In the genomic region with DNA sequence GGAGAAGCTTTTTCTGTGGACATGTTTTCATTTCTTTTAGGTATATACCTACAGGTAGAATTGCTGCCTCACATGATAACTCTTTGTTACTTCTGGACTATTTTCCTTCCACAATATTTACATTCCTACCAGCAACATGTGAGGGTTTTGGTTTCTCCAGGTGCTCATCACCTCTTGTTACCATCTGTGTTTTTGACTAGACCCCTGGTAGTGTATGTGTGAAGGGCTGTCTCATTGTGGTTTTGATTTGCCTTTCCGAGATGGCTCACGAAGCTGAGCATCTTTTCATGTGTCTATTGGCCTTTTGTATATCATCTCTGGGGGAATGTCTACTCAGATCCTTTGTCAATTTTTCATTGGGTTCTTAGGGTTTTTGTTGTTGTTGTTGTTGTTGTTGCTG, we compare ENCODE assay signal across 28 cellular contexts.
"Had no signal": no experiment of that assay in that cellular context is flagged by ENCODE, and none has a peak within 500 bp of the region (broad histone marks: within the 10 kb centered on the region; RNA-seq: fewer than 3 reads in every experiment).

No MANE protein-coding gene starts in this region.

- H3K4me3 Mint-ChIP-seq: stimulated activated effector memory CD8-positive, alpha-beta T cell treated with anti-CD3 and anti-CD28 coated beads, Interleukin-12 subunit alpha, Interleukin-12 subunit beta, amount 100 ng/mL, for 72 hours; stimulated activated memory B cell treated with anti-CD40 and anti-IgM and Interleukin-4, amounts not matched to agents 10 μg/mL and 1 μg/mL and 100 μg/mL, for 72 hours; stimulated activated naive B cell treated with anti-CD40 and anti-IgM and Interleukin-4, amounts not matched to agents 10 μg/mL and 1 μg/mL and 100 μg/mL, for 72 hours; stimulated activated naive CD8-positive, alpha-beta T cell treated with anti-CD3 and anti-CD28 coated beads, Interleukin-15, amount 100 ng/mL, for 72 hours; stimulated activated naive CD8-positive, alpha-beta T cell treated with anti-CD3 and anti-CD28 coated beads, Interleukin-15, Interleukin-2, amounts not matched to agents 100 ng/mL and 50 ng/mL, for 24 hours; type B pancreatic cell had no signal

- H3K9me3 Mint-ChIP-seq: stimulated activated effector memory CD8-positive, alpha-beta T cell treated with anti-CD3 and anti-CD28 coated beads, Interleukin-12 subunit alpha, Interleukin-12 subunit beta, amount 100 ng/mL, for 72 hours; stimulated activated naive CD8-positive, alpha-beta T cell treated with anti-CD3 and anti-CD28 coated beads, Interleukin-15, amount 100 ng/mL, for 72 hours; stimulated activated naive CD8-positive, alpha-beta T cell treated with anti-CD3 and anti-CD28 coated beads, Interleukin-15, Interleukin-2, amounts not matched to agents 100 ng/mL and 50 ng/mL, for 24 hours; type B pancreatic cell had no signal

- H3K27ac ChIP-seq: stomach, suprapubic skin, testis, thoracic aorta, thyroid gland, tibial artery, tibial nerve, transverse colon, upper lobe of left lung, upper lobe of right lung, uterus, vagina had no signal

- DNase-seq: stimulated activated CD4-positive, alpha-beta T cell treated with anti-CD3 and anti-CD28 coated beads, Interleukin-2, amount 100 ng/mL, for 48 hours; stimulated activated CD4-positive, alpha-beta T cell treated with anti-CD3 and anti-CD28 coated beads, Interleukin-4, amount 100 ng/mL, for 1 hour; stimulated activated CD4-positive, alpha-beta T cell treated with anti-CD3 and anti-CD28 coated beads, Interleukin-4, amount 100 ng/mL, for 24 hours; stimulated activated CD4-positive, alpha-beta T cell treated with anti-CD3 and anti-CD28 coated beads, Interleukin-4, amount 100 ng/mL, for 4 hours; stimulated activated CD8-positive, alpha-beta memory T cell treated with anti-CD3 and anti-CD28 coated beads, Interleukin-4, amount 100 ng/mL, for 48 hours; stimulated activated naive B cell treated with anti-CD40 and anti-IgM and Interleukin-4, amounts not matched to agents 10 μg/mL and 1 μg/mL and 100 μg/mL, for 72 hours; stimulated activated naive CD4-positive, alpha-beta T cell; stimulated activated naive CD4-positive, alpha-beta T cell treated with Interleukin-2 at 50 U/mL for 16 hours; stimulated activated naive CD8-positive, alpha-beta T cell treated with anti-CD3 and anti-CD28 coated beads, Interleukin-15, amount 100 ng/mL, for 72 hours; stimulated activated naive CD8-positive, alpha-beta T cell treated with anti-CD3 and anti-CD28 coated beads, Interleukin-15, Interleukin-2, amounts not matched to agents 100 U/mL and 50 U/mL, for 24 hours; stomach; substantia nigra; testis; thyroid gland; tibial artery; transverse colon; trophoblast cell; upper lobe of left lung; upper lobe of right lung; uterus had no signal

- H3K27me3 Mint-ChIP-seq: stimulated activated memory B cell treated with anti-CD40 and anti-IgM and Interleukin-4, amounts not matched to agents 10 μg/mL and 1 μg/mL and 100 μg/mL, for 72 hours; type B pancreatic cell had no signal

- H3K36me3 Mint-ChIP-seq: stimulated activated effector memory CD8-positive, alpha-beta T cell treated with anti-CD3 and anti-CD28 coated beads, Interleukin-12 subunit alpha, Interleukin-12 subunit beta, amount 100 ng/mL, for 72 hours; stimulated activated memory B cell treated with anti-CD40 and anti-IgM and Interleukin-4, amounts not matched to agents 10 μg/mL and 1 μg/mL and 100 μg/mL, for 72 hours; stimulated activated naive B cell treated with anti-CD40 and anti-IgM and Interleukin-4, amounts not matched to agents 10 μg/mL and 1 μg/mL and 100 μg/mL, for 72 hours; type B pancreatic cell had no signal

- H3K9me3 ChIP-seq: stomach, suprapubic skin, testis, thoracic aorta, thyroid gland, tibial artery, tibial nerve, transverse colon, upper lobe of left lung, upper lobe of right lung, uterus, vagina had no signal

- H3K4me3 ChIP-seq: stomach, suprapubic skin, testis, thoracic aorta, thyroid gland, tibial artery, tibial nerve, transverse colon, upper lobe of left lung, upper lobe of right lung, uterus, vagina had no signal

- H3K4me1 ChIP-seq: stomach, suprapubic skin, testis, thyroid gland, tibial artery, tibial nerve, transverse colon, upper lobe of left lung, upper lobe of right lung, uterus, vagina had no signal

- H3K27me3 ChIP-seq: stomach, testis, thyroid gland, tibial artery, tibial nerve, transverse colon, upper lobe of left lung, upper lobe of right lung, uterus, vagina had no signal

- H3K4me1 Mint-ChIP-seq: stimulated activated effector memory CD8-positive, alpha-beta T cell treated with anti-CD3 and anti-CD28 coated beads, Interleukin-12 subunit alpha, Interleukin-12 subunit beta, amount 100 ng/mL, for 72 hours; stimulated activated memory B cell treated with anti-CD40 and anti-IgM and Interleukin-4, amounts not matched to agents 10 μg/mL and 1 μg/mL and 100 μg/mL, for 72 hours; stimulated activated naive B cell treated with anti-CD40 and anti-IgM and Interleukin-4, amounts not matched to agents 10 μg/mL and 1 μg/mL and 100 μg/mL, for 72 hours; stimulated activated naive CD8-positive, alpha-beta T cell treated with anti-CD3 and anti-CD28 coated beads, Interleukin-15, amount 100 ng/mL, for 72 hours had no signal

- H3K27ac Mint-ChIP-seq: stimulated activated effector memory CD8-positive, alpha-beta T cell treated with anti-CD3 and anti-CD28 coated beads, Interleukin-12 subunit alpha, Interleukin-12 subunit beta, amount 100 ng/mL, for 72 hours; stimulated activated memory B cell treated with anti-CD40 and anti-IgM and Interleukin-4, amounts not matched to agents 10 μg/mL and 1 μg/mL and 100 μg/mL, for 72 hours; stimulated activated naive B cell treated with anti-CD40 and anti-IgM and Interleukin-4, amounts not matched to agents 10 μg/mL and 1 μg/mL and 100 μg/mL, for 72 hours; stimulated activated naive CD8-positive, alpha-beta T cell treated with anti-CD3 and anti-CD28 coated beads, Interleukin-15, amount 100 ng/mL, for 72 hours; stimulated activated naive CD8-positive, alpha-beta T cell treated with anti-CD3 and anti-CD28 coated beads, Interleukin-15, Interleukin-2, amounts not matched to agents 100 ng/mL and 50 ng/mL, for 24 hours; type B pancreatic cell had no signal

- H3K36me3 ChIP-seq: stomach, suprapubic skin, thoracic aorta, thyroid gland, tibial artery, tibial nerve, transverse colon, upper lobe of left lung, upper lobe of right lung, uterus, vagina had no signal

- ATAC-seq: stimulated activated effector memory CD8-positive, alpha-beta T cell treated with anti-CD3 and anti-CD28 coated beads, Interleukin-12 subunit alpha, Interleukin-12 subunit beta, amount 100 ng/mL, for 72 hours; stimulated activated memory B cell treated with anti-CD40 and anti-IgM and Interleukin-4, amounts not matched to agents 10 μg/mL and 1 μg/mL and 100 μg/mL, for 72 hours; stimulated activated naive B cell treated with anti-CD40 and anti-IgM and Interleukin-4, amounts not matched to agents 10 μg/mL and 1 μg/mL and 100 μg/mL, for 72 hours; stimulated activated naive CD8-positive, alpha-beta T cell treated with anti-CD3 and anti-CD28 coated beads, Interleukin-15, amount 100 ng/mL, for 72 hours; stimulated activated naive CD8-positive, alpha-beta T cell treated with anti-CD3 and anti-CD28 coated beads, Interleukin-15, Interleukin-2, amounts not matched to agents 100 U/mL and 50 U/mL, for 24 hours; upper lobe of right lung had no signal
